ENCODE assay signal across 11 cellular contexts in genomic region chr2:103469800-103470199, GRCh38.
"Had no signal": no experiment of that assay in that cellular context is flagged by ENCODE, and none has a peak within 500 bp of the region (broad histone marks: within the 10 kb centered on the region; RNA-seq: fewer than 3 reads in every experiment).

No MANE protein-coding gene starts in this region.

- FAIRE-seq: H1, H54 had no signal

- H3K4me2 ChIP-seq: GM23338 had no signal

- H3K27ac ChIP-seq: GM23248 had no signal

- DNase-seq: GM23248, GOT3, H7, H9, HCEC 1CT, HFFc6 had no signal

- H3K9me3 ChIP-seq: HAP-1 had no signal

- H3K27ac Mint-ChIP-seq: GM23338, H9, HFFc6 had no signal

- H3K4me1 Mint-ChIP-seq: GM23338 had no signal

- H3K9ac ChIP-seq: GM23248 had no signal

- H2AFZ ChIP-seq: GM23248, GM23338 had no signal

- H3K4me1 ChIP-seq: HAP-1 had no signal

- ATAC-seq: GM23338, HCT116 had no signal

- H3K4me3 Mint-ChIP-seq: GM23338, H9, HFFc6 had no signal

- H3K4me3 ChIP-seq: GM23248, GM23338, HAP-1 had no signal

- H3K36me3 ChIP-seq: HAP-1 had no signal
